ENCODE assay signal across 8 cellular contexts in genomic region chr17:57889892-57890856, GRCh38. TPM values are rescaled to one million over a fixed set of nuclear protein-coding genes. Genes with fewer than 3 reads are reported as not detected.
DNase-seq lines count a peak whose midpoint lies in the region; ATAC-seq and TF ChIP-seq lines count a peak whose summit lies in the region.

No MANE protein-coding gene starts in this region.

- H3K9me3 Mint-ChIP-seq in osteocyte (ENCODE audit: unreplicated experiment) (no peaks in the 10 kb centered on the region), GM23338 (no peaks in the 10 kb centered on the region)

- H3K79me2 ChIP-seq in GM23338 (replicated peaks; ENCODE audit: insufficient read depth) = no peaks in the 10 kb centered on the region

- H3K4me3 Mint-ChIP-seq in osteocyte (ENCODE audit: unreplicated experiment) (no peak overlapping the region), GM23338 (no peak overlapping the region)

- no peak overlapping the region for H2AFZ ChIP-seq in GM23338

- H3F3A ChIP-seq in GM23338 (replicated peaks; ENCODE audit: low read depth) = no peaks in the 10 kb centered on the region

- 0 out of 2 replicates have a peak, but pooled peaks cover 3% of the 10 kb centered on the region for H3K9me2 ChIP-seq in GM23338 (ENCODE audit: insufficient read depth)

- no peaks in the 10 kb centered on the region for H3K27me3 Mint-ChIP-seq in osteocyte (ENCODE audit: unreplicated experiment)
- H3K27me3 Mint-ChIP-seq in GM23338 (ENCODE audit: insufficient read depth, low read depth, poor library complexity) = peaks cover 7% of the 10 kb centered on the region

- H3K4me3 ChIP-seq in BLaER1 = no peak overlapping the region
- H3K4me3 ChIP-seq in fibroblast of the aortic adventitia (ENCODE audit: low read depth, low read length) = no peak overlapping the region
- no peak overlapping the region for H3K4me3 ChIP-seq in GM23338

- no peaks in the 10 kb centered on the region for H3K9me3 ChIP-seq in BLaER1

- peaks cover 53% of the 10 kb centered on the region for H3K4me1 Mint-ChIP-seq in osteocyte (ENCODE audit: unreplicated experiment)
- peaks cover 12% of the 10 kb centered on the region for H3K4me1 Mint-ChIP-seq in GM23338

- H3K4me2 ChIP-seq in BLaER1 (peak overlapping the region; percentile 44), GM23338 (no peak overlapping the region)

- DNase-seq in fibroblast of the aortic adventitia (ENCODE audit: low read depth) (peak; percentile 91), osteocyte (ENCODE audit: extremely low spot score, unreplicated experiment) (no peak), GM23338 (ENCODE audit: low spot score) (no peak), globus pallidus (ENCODE audit: low spot score) (no peak)

- H3K27ac ChIP-seq in BLaER1 (peak overlapping the region; percentile 53), GM23338 (ENCODE audit: low read depth) (no peak overlapping the region)

- no peaks in the 10 kb centered on the region for H3K36me3 Mint-ChIP-seq in osteocyte (ENCODE audit: unreplicated experiment)
- H3K36me3 Mint-ChIP-seq in GM23338 (ENCODE audit: low read depth) = no peaks in the 10 kb centered on the region

- peak overlapping the region; percentile 29 for H3K27ac Mint-ChIP-seq in osteocyte (ENCODE audit: unreplicated experiment)
- no peak overlapping the region; the same call in 1 of the 2 replicates for H3K27ac Mint-ChIP-seq in GM23338

- no peak overlapping the region; the same call in 1 of the 2 replicates for H3K9ac ChIP-seq in BLaER1

- H3K36me3 ChIP-seq in BLaER1 (no peaks in the 10 kb centered on the region), GM23338 (ENCODE audit: insufficient read depth) (no peaks in the 10 kb centered on the region)

- H3K4me1 ChIP-seq in BLaER1 (peaks cover 62% of the 10 kb centered on the region), GM23338 (ENCODE audit: insufficient read depth) (peaks cover 13% of the 10 kb centered on the region)

- peak; percentile 81 for ATAC-seq in SK-N-SH treated with all-trans-retinoic acid at 6 μM for 48 hours
- ATAC-seq in GM23338 = no peak; the same call in 2 of the 3 replicates
- no peak for ATAC-seq in HG03469 (IDR thresholded peaks at IDR 0.05; ENCODE audit: unreplicated experiment)
- ATAC-seq in HG03097 (IDR thresholded peaks at IDR 0.05; ENCODE audit: low FRiP score, unreplicated experiment) = no peak

- H4K20me1 ChIP-seq in BLaER1 (no peaks in the 10 kb centered on the region), GM23338 (replicated peaks; ENCODE audit: insufficient read depth) (no peaks in the 10 kb centered on the region)

- no peaks in the 10 kb centered on the region for H3K27me3 ChIP-seq in BLaER1
- H3K27me3 ChIP-seq in GM23338 (ENCODE audit: insufficient read depth) = no peaks in the 10 kb centered on the region

- TF ChIP-seq CTCF in fibroblast of the aortic adventitia (IDR thresholded peaks at IDR 0.05; ENCODE audit: insufficient read depth, low read length) = peak; percentile 2
- TF ChIP-seq CTCF in osteocyte (IDR thresholded peaks at IDR 0.05) = no peak
- no peak for TF ChIP-seq CTCF in GM23338 (conservative IDR thresholded peaks at IDR 0.05; ENCODE audit: low read depth in 2 of 2)

TF ChIP-seq in SK-N-SH treated with all-trans-retinoic acid at 6 μM for 48 hours, 23 proteins besides CTCF, POLR2A, EP300 and RAD21:
- TF ChIP-seq ISL1 (CRISPR knock-in tag; IDR thresholded peaks at IDR 0.05) (peak; percentile 47; the same call in 1 of the 2 replicates), GLIS3 (CRISPR knock-in tag; IDR thresholded peaks at IDR 0.05) (no peak), OSR1 (CRISPR knock-in tag; IDR thresholded peaks at IDR 0.05) (no peak), ZFP3 (CRISPR knock-in tag; IDR thresholded peaks at IDR 0.05) (peak; percentile 80; the same call in 1 of the 2 replicates), PATZ1 (CRISPR knock-in tag; IDR thresholded peaks at IDR 0.05; ENCODE audit: borderline replicate concordance) (0 out of 2 replicates have a peak, but pooled peaks have one; percentile 17)
TF ChIP-seq in SK-N-SH treated with all-trans-retinoic acid at 6 μM for 48 hours: peak in this region for 3.

TF ChIP-seq in GM23338, 12 proteins besides CTCF, POLR2A, EP300 and RAD21:
- TF ChIP-seq EZH2 (IDR thresholded peaks at IDR 0.05; ENCODE audit: low read depth, unreplicated experiment) (no peak), ZNF114 (CRISPR knock-in tag; IDR thresholded peaks at IDR 0.05) (no peak), ETS1 (IDR thresholded peaks at IDR 0.05) (no peak), REST (IDR thresholded peaks at IDR 0.05; ENCODE audit: unreplicated experiment) (no peak)
TF ChIP-seq in GM23338: peak in this region for 0.

RNA-seq across cellular contexts. Expression of gene MRPS23, which starts 40.3 kb away (rescaled TPM):
- total RNA-seq in fibroblast of the aortic adventitia (ENCODE audit: low replicate concordance) = 19.5 and 20.1 TPM in 2 replicates
- total RNA-seq in osteocyte = 28.3 and 35.0 TPM in 2 replicates
- total RNA-seq in GM23338 (2014; rRNA removed; shearing (Covaris generic)) = 38.0 and 53.2 TPM in 2 replicates
- 65.5 and 74.5 TPM in 2 replicates for polyA plus RNA-seq in GM23338 (2016; fragmentation: Nextera tagmentation; extraction: Ambion mirVana)
